ENCODE assay signal across 24 cellular contexts in the genomic region with DNA sequence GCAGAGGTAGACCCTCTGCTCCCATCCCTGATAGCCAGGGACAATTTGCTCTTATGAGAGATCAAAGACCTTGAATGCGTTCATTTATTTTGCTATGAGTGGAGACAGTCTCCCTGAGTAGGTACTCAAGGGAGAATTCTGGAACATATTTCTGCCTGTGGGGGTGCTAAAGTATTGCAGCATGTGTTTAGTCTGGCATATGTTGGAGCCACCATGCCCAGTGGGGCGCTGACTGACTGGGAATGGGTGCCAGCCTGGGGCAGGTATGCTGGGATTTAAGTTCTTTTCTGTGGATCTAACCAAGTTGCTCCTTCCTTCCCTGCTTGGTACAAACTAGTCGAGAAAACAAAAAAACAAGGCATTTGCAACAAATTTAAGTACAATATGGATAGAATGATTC.
"Had no signal": no experiment of that assay in that cellular context is flagged by ENCODE, and none has a peak within 500 bp of the region (broad histone marks: within the 10 kb centered on the region; RNA-seq: fewer than 3 reads in every experiment).

No MANE protein-coding gene starts in this region.

- H3K4me1 ChIP-seq: colonic mucosa had no signal

- H3K9me3 ChIP-seq: colonic mucosa, gastrocnemius medialis, suprapubic skin, upper lobe of left lung had no signal

- H3K4me3 Mint-ChIP-seq: dendritic cell treated with granulocyte-macrophage colony-stimulating factor and Interleukin-4, amounts not matched to agents 40 ng/mL and 50 ng/mL, for 4 days; endodermal cell; naive thymus-derived CD8-positive, alpha-beta T cell; neural crest cell; stimulated activated naive CD8-positive, alpha-beta T cell treated with anti-CD3 and anti-CD28 coated beads, Interleukin-15, amount 100 ng/mL, for 72 hours had no signal

- H3K27ac Mint-ChIP-seq: dendritic cell treated with granulocyte-macrophage colony-stimulating factor and Interleukin-4, amounts not matched to agents 40 ng/mL and 50 ng/mL, for 4 days; endodermal cell; naive thymus-derived CD8-positive, alpha-beta T cell; progenitor cell of endocrine pancreas; stimulated activated naive CD8-positive, alpha-beta T cell treated with anti-CD3 and anti-CD28 coated beads, Interleukin-15, amount 100 ng/mL, for 72 hours had no signal

- H3K4me3 ChIP-seq: colonic mucosa, gastrocnemius medialis, smooth muscle cell, suprapubic skin, upper lobe of left lung had no signal

- H3K27me3 Mint-ChIP-seq: dendritic cell treated with granulocyte-macrophage colony-stimulating factor and Interleukin-4, amounts not matched to agents 40 ng/mL and 50 ng/mL, for 4 days had no signal

- H3K27me3 ChIP-seq: colonic mucosa, gastrocnemius medialis, suprapubic skin, upper lobe of left lung had no signal

- H3K27ac ChIP-seq: colonic mucosa, epithelial cell of prostate, gastrocnemius medialis, parathyroid adenoma, suprapubic skin, upper lobe of left lung had no signal

- H3K9me3 Mint-ChIP-seq: dendritic cell treated with granulocyte-macrophage colony-stimulating factor and Interleukin-4, amounts not matched to agents 40 ng/mL and 50 ng/mL, for 4 days; neural crest cell; stimulated activated naive CD8-positive, alpha-beta T cell treated with anti-CD3 and anti-CD28 coated beads, Interleukin-15, amount 100 ng/mL, for 72 hours had no signal

- ATAC-seq: esophagus mucosa; gastrocnemius medialis; naive thymus-derived CD8-positive, alpha-beta T cell; sciatic nerve; stimulated activated naive CD8-positive, alpha-beta T cell treated with anti-CD3 and anti-CD28 coated beads, Interleukin-15, amount 100 ng/mL, for 72 hours had no signal

- DNase-seq: cerebellar nuclear complex; colonic mucosa; effector CD8-positive, alpha-beta T cell; endodermal cell; gastrocnemius medialis; head of caudate nucleus; mesendoderm; naive thymus-derived CD8-positive, alpha-beta T cell; stimulated activated CD4-positive, alpha-beta T cell treated with anti-CD3 and anti-CD28 coated beads, Interleukin-12 subunit alpha, Interleukin-12 subunit beta, amount 100 ng/mL, for 4 hours; stimulated activated CD4-positive, alpha-beta T cell treated with anti-CD3 and anti-CD28 coated beads, Interleukin-1b, Interleukin-23, amount 100 ng/mL, for 48 hours; stimulated activated CD4-positive, alpha-beta T cell treated with anti-CD3 and anti-CD28 coated beads, Interleukin-4, amount 100 ng/mL, for 1 hour; stimulated activated CD8-positive, alpha-beta memory T cell treated with anti-CD3 and anti-CD28 coated beads, Interleukin-4, amount 100 ng/mL, for 48 hours; stimulated activated naive CD4-positive, alpha-beta T cell; stimulated activated naive CD8-positive, alpha-beta T cell treated with anti-CD3 and anti-CD28 coated beads, Interleukin-15, amount 100 ng/mL, for 72 hours; upper lobe of left lung had no signal

- H3K36me3 ChIP-seq: colonic mucosa, gastrocnemius medialis, suprapubic skin, upper lobe of left lung had no signal

- H3K4me1 Mint-ChIP-seq: stimulated activated naive CD8-positive, alpha-beta T cell treated with anti-CD3 and anti-CD28 coated beads, Interleukin-15, amount 100 ng/mL, for 72 hours had no signal
